11 cellular contexts compared by ENCODE assay signal in the genomic region with DNA sequence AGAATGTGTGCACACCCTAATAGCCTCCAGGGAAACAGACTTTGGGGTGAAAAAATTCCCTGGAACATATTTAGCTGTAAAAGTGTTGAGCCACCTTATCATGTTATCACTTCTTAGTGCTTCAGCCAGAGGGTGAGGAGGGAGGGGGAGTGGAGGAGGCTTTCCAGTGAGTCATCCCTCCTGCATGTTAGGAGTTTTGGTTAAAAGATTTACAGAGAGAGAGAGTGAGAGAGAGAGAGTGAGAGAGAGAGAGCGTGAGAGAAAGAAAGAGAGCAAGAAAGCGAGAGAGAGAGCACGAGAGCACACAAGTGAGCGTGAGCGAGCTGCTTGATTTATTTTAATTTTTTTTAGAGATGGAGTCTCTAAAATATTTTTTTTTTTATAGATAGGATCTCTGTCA. TPM values are rescaled to one million over a fixed set of nuclear protein-coding genes. Genes with fewer than 3 reads are reported as not detected.
DNase-seq lines count a peak whose midpoint lies in the region; ATAC-seq and TF ChIP-seq lines count a peak whose summit lies in the region.
"Had no signal": no experiment of that assay in that cellular context is flagged by ENCODE, and none has a peak within 500 bp of the region (broad histone marks: within the 10 kb centered on the region; RNA-seq: fewer than 3 reads in every experiment).

No MANE protein-coding gene starts in this region.

- no peaks in the 10 kb centered on the region for H3K27me3 ChIP-seq in WERI-Rb-1 (ENCODE audit: insufficient read depth, low read depth, severe bottlenecking)
- H3K27me3 ChIP-seq in aorta (ENCODE audit: control insufficient read depth in 1 of 2, insufficient read depth in 2 of 2, low read length in 1 of 2): peaks cover 0 to 2% of the 10 kb centered on the region in 2 donors

- H3K4me3 ChIP-seq in foreskin fibroblast (ENCODE audit: low read depth in 1 of 2, low read length in 2 of 2): no peak overlapping the region
- no peak overlapping the region for H3K4me3 ChIP-seq in WERI-Rb-1 (ENCODE audit: low read depth, low read length)
- no peak overlapping the region for H3K4me3 ChIP-seq in aorta (ENCODE audit: low read length in 2 of 2)

- WGBS in aorta, 2 donors: 14 to 18% methylated on average over 5 of the region's 5 CpGs

- no peak for ATAC-seq in HG03108 (IDR thresholded peaks at IDR 0.05; ENCODE audit: unreplicated experiment)
- ATAC-seq in aorta (ENCODE audit: low FRiP score): no peak
- no peak for ATAC-seq in HG03457 (IDR thresholded peaks at IDR 0.05; ENCODE audit: unreplicated experiment)
- ATAC-seq: activated CD8-positive, alpha-beta T cell treated with anti-CD3 and anti-CD28 coated beads for 36 hours had no signal

- H3K9me3 ChIP-seq in WERI-Rb-1 (ENCODE audit: severe bottlenecking) (no peaks in the 10 kb centered on the region), aorta (ENCODE audit: control insufficient read depth, low read length) (no peaks in the 10 kb centered on the region)

- DNase-seq in ELF-1 (ENCODE audit: low read depth, low spot score) (peak; percentile 30), RPMI7951 (ENCODE audit: low read depth) (peak; percentile 74), foreskin fibroblast (peak; percentile 25 to 47), putamen (ENCODE audit: low spot score) (peak; percentile 55), WERI-Rb-1 (no peak), aorta (no peak)
- DNase-seq: activated CD8-positive, alpha-beta T cell treated with anti-CD3 and anti-CD28 coated beads for 36 hours; GDM1; NCI-H1436 treated with DMSO at 0.1 percent for 48 hours had no signal

- H3K36me3 ChIP-seq in WERI-Rb-1 (no peaks in the 10 kb centered on the region), aorta (ENCODE audit: control insufficient read depth in 1 of 2, insufficient read depth in 2 of 2, low read length in 1 of 2) (no peaks in the 10 kb centered on the region)

- intact Hi-C loops in aorta (cut with DNase I): loop anchor here in 1 of 2 donors (10.0 kb wide), 2 partner anchors 465 to 585 kb away; no protein-coding TSS in a partner anchor

- H3K27ac ChIP-seq in WERI-Rb-1 (no peak overlapping the region), aorta (ENCODE audit: low read depth in 1 of 2, low read length in 2 of 2) (no peak overlapping the region)

- H3K4me1 ChIP-seq in aorta (ENCODE audit: control insufficient read depth in 1 of 2, insufficient read depth in 2 of 2, low read length in 2 of 2): no peaks in the 10 kb centered on the region

- TF ChIP-seq CTCF in foreskin fibroblast (IDR thresholded peaks at IDR 0.05; ENCODE audit: low read depth, low read length) (no peak), WERI-Rb-1 (IDR thresholded peaks at IDR 0.05; ENCODE audit: low read depth, low read length) (no peak)

RNA-seq across cellular contexts. Expression of gene CACNA1E, which starts 13.5 kb away (rescaled TPM):
- not detected in 2 replicates for total RNA-seq in RPMI7951 (2014; rRNA removed; shearing (Covaris generic))
- under 1 TPM; 0.06 to 0.19 TPM for total RNA-seq in aorta
- not detected for polyA plus RNA-seq in aorta
- total RNA-seq: activated CD8-positive, alpha-beta T cell treated with anti-CD3 and anti-CD28 coated beads for 36 hours had no signal

Comparison
In these comparisons a context has a peak if more than half of its experiments do, and no peak if none do; other contexts are left out.
1. DNase-seq: peak in ELF-1 (single experiment), RPMI7951 (single experiment), foreskin fibroblast (2 of 2) and putamen (single experiment); none in WERI-Rb-1 (single experiment) and aorta (0 of 2).